In genomic region chr12:55718020-55718419, GRCh38 we compare ENCODE assay signal across 6 cellular contexts. TPM values are rescaled to one million over a fixed set of nuclear protein-coding genes. Genes with fewer than 3 reads are reported as not detected.
DNase-seq lines count a peak whose midpoint lies in the region; ATAC-seq, FAIRE-seq and TF ChIP-seq lines count a peak whose summit lies in the region.

No MANE protein-coding gene starts in this region.

- POLR2A ChIA-PET in HEK293 (lab: Yijun Ruan, JAX) (interaction anchor here (1.0 to 2.7 kb wide), 3 partner anchors 10 to 12 kb away, joined by 3 to 17 read pairs (median 6); partner anchors contain the start of genes CD63 and ITGA7), K562 (lab: Yijun Ruan, JAX) (interaction anchor here (1.1 to 2.8 kb wide), 2 partner anchors 9 to 11 kb away, joined by 3 to 11 read pairs; partner anchors contain the start of gene CD63)

- H3K27ac ChIP-seq in HEK293 (ENCODE audit: extremely low read depth, low read depth, low read length) (no peak overlapping the region), K562 (ENCODE audit: extremely low read depth, low read depth, low read length) (0 out of 3 replicates have a peak overlapping the region, but pooled peaks have one; percentile 9), neural progenitor cell (peak overlapping the region; percentile 86)

- in situ Hi-C loops in K562 (cut with MboI) (no loop called here), G401 (cut with HindIII; ENCODE audit: low sequenced_read_pairs) (no loop called here)

- peak overlapping the region; percentile 92 for H3K4me3 Mint-ChIP-seq in neural progenitor cell

- H2AFZ ChIP-seq in K562 (ENCODE audit: low read depth, low read length) (no peak overlapping the region), neural progenitor cell (replicated peaks) (no peak overlapping the region)

- CTCF ChIA-PET in HEK293 (lab: Yijun Ruan, JAX) (interaction anchor here (0.8 to 3.0 kb wide), 3 partner anchors 13 to 20 kb away, joined by 3 to 21 read pairs (median 5); no protein-coding TSS in a partner anchor), K562 (lab: Yijun Ruan, JAX; ENCODE audit: low intra/inter-chr PET ratio) (no interaction called here)

- ATAC-seq in K562, result no peak

- no peak for TF ChIP-seq POLR2A in K562 (conservative IDR thresholded peaks at IDR 0.05)

- H3K79me2 ChIP-seq in K562 (ENCODE audit: control insufficient read depth, insufficient read depth, low read length), result peaks cover 6% of the 10 kb centered on the region; the same call in 2 of the 3 replicates
- H3K79me2 ChIP-seq in neural progenitor cell (ENCODE audit: low read depth), result peaks cover 16% of the 10 kb centered on the region

- H3K4me3 ChIP-seq in HEK293 (ENCODE audit: low read depth, low read length) (no peak overlapping the region), K562 (no peak overlapping the region), neural progenitor cell (peak overlapping the region; percentile 88)

- peaks cover 3% of the 10 kb centered on the region for H3K36me3 Mint-ChIP-seq in neural progenitor cell

- WGBS in K562 (ENCODE audit: insufficient coverage, low coverage, missing lambda C conversion rate), result 43% methylated on average over 2 of the region's 4 CpGs

- peaks cover 6% of the 10 kb centered on the region for H3K9me3 Mint-ChIP-seq in neural progenitor cell

- H3K4me1 ChIP-seq in HEK293 (ENCODE audit: control insufficient read depth, insufficient read depth, low read length), result peaks cover 13% of the 10 kb centered on the region; the same call in 1 of the 2 replicates
- peaks cover 19 to 22% of the 10 kb centered on the region in 2 experiments; a peak in 4 of 5 replicates for H3K4me1 ChIP-seq in K562 (replicated peaks in 1 of 2; ENCODE audit: control insufficient read depth in 2 of 2, insufficient read depth in 2 of 2, low read length in 2 of 2)
- H3K4me1 ChIP-seq in neural progenitor cell, result peaks cover 31% of the 10 kb centered on the region

- H3K36me3 ChIP-seq in HEK293 (ENCODE audit: control insufficient read depth in 2 of 2, insufficient read depth in 1 of 2, low read length in 2 of 2) (peaks cover 0 to 25% of the 10 kb centered on the region in 2 experiments; a peak in 1 of 3 replicates), K562 (ENCODE audit: control insufficient read depth, insufficient read depth, low read length) (no peaks in the 10 kb centered on the region; the same call in 2 of the 3 replicates), neural progenitor cell (no peaks in the 10 kb centered on the region)

- no peak for FAIRE-seq in K562 (lab: Jason Lieb, UNC)

- no peak overlapping the region for H3K4me2 ChIP-seq in K562 (ENCODE audit: insufficient read depth, low read length)
- peak overlapping the region; percentile 79 for H3K4me2 ChIP-seq in neural progenitor cell

- intact Hi-C loops in K562 (cut with micrococcal nuclease), result no loop called here

- DNase-seq in K562 (ENCODE audit: extremely low read depth in 1 of 4, low spot score in 3 of 4) (no peak), neural progenitor cell (ENCODE audit: low spot score) (peak; percentile 77), G401 (ENCODE audit: low spot score) (no peak), DMS 273 treated with DMSO at 0.1 percent for 48 hours (lab: John Stamatoyannopoulos, UW) (no peak)
- DNase-seq in activated CD4-positive, CD25-positive, alpha-beta regulatory T cell treated with anti-CD3 and anti-CD28 coated beads, Interleukin-2, amount 50 U/mL, for 72 hours, result no peak

- no peak for TF ChIP-seq EP300 in K562 (IDR thresholded peaks at IDR 0.05; ENCODE audit: low read length)

- peak overlapping the region; percentile 97 for H3K27ac Mint-ChIP-seq in neural progenitor cell

- peaks cover 41% of the 10 kb centered on the region for H3K4me1 Mint-ChIP-seq in neural progenitor cell

- H3F3A ChIP-seq in neural progenitor cell (ENCODE audit: low read depth), result peaks cover 38% of the 10 kb centered on the region

- no TSS peak for BruUV-seq in K562 (replicated peaks; lab: Mats Ljungman, UMichigan)

- no peaks in the 10 kb centered on the region for H3K9me1 ChIP-seq in K562 (ENCODE audit: control insufficient read depth, insufficient read depth, low read length)

- TF ChIP-seq CTCF in HEK293 (tag by site-specific recombination; IDR thresholded peaks at IDR 0.05), result no peak
- no peak for TF ChIP-seq CTCF in K562 (IDR thresholded peaks at IDR 0.05 in 2 of 3, conservative IDR thresholded peaks at IDR 0.05 in 1 of 3; ENCODE audit: insufficient read depth in 2 of 3, low read depth in 1 of 3, low read length in 3 of 3)
- no peak for TF ChIP-seq CTCF in neural progenitor cell (IDR thresholded peaks at IDR 0.05)

- peaks cover 20% of the 10 kb centered on the region for H3K27me3 Mint-ChIP-seq in neural progenitor cell (ENCODE audit: insufficient read depth, low read depth)

- H3K9ac ChIP-seq in K562 (ENCODE audit: insufficient read depth in 1 of 2, low read depth in 2 of 2, low read length in 2 of 2) (peak overlapping the region in 1 of 2 experiments; percentile 31; a peak in 1 of 4 replicates), neural progenitor cell (peak overlapping the region; percentile 27)

- TF ChIP-seq RAD21 in K562 (CRISPR knock-in tag; conservative IDR thresholded peaks at IDR 0.05 in 1 of 2, IDR thresholded peaks at IDR 0.05 in 1 of 2), result no peak

- H4K20me1 ChIP-seq in K562 (replicated peaks; ENCODE audit: control insufficient read depth, insufficient read depth, low read length) (no peaks in the 10 kb centered on the region), neural progenitor cell (ENCODE audit: low read depth) (no peaks in the 10 kb centered on the region)

- H3K27me3 ChIP-seq in K562 (ENCODE audit: control insufficient read depth in 2 of 2, insufficient read depth in 2 of 2, low read length in 2 of 2) (no peaks in the 10 kb centered on the region), neural progenitor cell (no peaks in the 10 kb centered on the region)

- H3K9me3 ChIP-seq in HEK293 (ENCODE audit: control insufficient read depth, insufficient read depth, low read depth, low read length) (no peaks in the 10 kb centered on the region), K562 (replicated peaks; ENCODE audit: control insufficient read depth, insufficient read depth, low read depth, low read length) (no peaks in the 10 kb centered on the region), neural progenitor cell (ENCODE audit: low read depth) (no peaks in the 10 kb centered on the region)

RNA-seq across cellular contexts. Expression of gene RDH5, which starts 2.2 kb away (rescaled TPM):
- total RNA-seq in K562 (2011; cell fraction: chromatin; rRNA removed; ENCODE audit: low replicate concordance), result 10.5 and 25.4 TPM in 2 replicates
- 12.8 and 20.5 TPM in 2 replicates for total RNA-seq in K562 (2011; cell fraction: nucleolus; rRNA removed)
- total RNA-seq in K562 (2011; cell fraction: nucleoplasm; rRNA removed), result 12.5 and 18.9 TPM in 2 replicates
- 1.7 TPM in 1 of 2 replicates, not detected in the other for total RNA-seq in K562 (2014; rRNA removed)
- total RNA-seq in K562 (2014; rRNA removed; fragmentation: Illumina TruSeq; extraction: Trizol), result 1.1 and 1.5 TPM in 2 replicates
- 0.60 and 2.0 TPM in 2 replicates for total RNA-seq in K562 (2015; rRNA removed; fragmentation: Illumina TruSeq; extraction: Trizol)
- 1.0 and 1.5 TPM in 2 replicates for total RNA-seq in K562 (2021)
- polyA plus RNA-seq in K562 (2011; rRNA removed), result 1.6 TPM in 2 replicates
- 0.56 and 0.92 TPM in 2 replicates for polyA plus RNA-seq in K562 (2011; cell fraction: cytosol; rRNA removed)
- 5.6 and 6.6 TPM in 2 replicates for polyA plus RNA-seq in K562 (2011; cell fraction: nucleus; rRNA removed)
- polyA plus RNA-seq in K562 (2012), result 0.52 and 2.5 TPM in 2 replicates
- polyA plus RNA-seq in K562 (2014; fragmentation: Illumina TruSeq; extraction: Trizol), result 0.21 and 0.28 TPM in 2 replicates
- under 1 TPM; 0.41 to 0.46 TPM for polyA plus RNA-seq in K562 (2014; fragmentation: Nextera tagmentation; extraction: Ambion mirVana)
- polyA plus RNA-seq in K562 (2014; rRNA removed), result 0.62 and 1.2 TPM in 2 replicates
- 2.8 and 4.0 TPM in 2 replicates for polyA minus RNA-seq in K562 (2011; rRNA and poly(A)+ RNA removed)
- polyA minus RNA-seq in K562 (2011; cell fraction: cytosol; rRNA and poly(A)+ RNA removed), result 1.1 TPM in 1 of 2 replicates, not detected in the other
- polyA minus RNA-seq in K562 (2011; cell fraction: nucleus; rRNA and poly(A)+ RNA removed), result 5.1 and 6.1 TPM in 2 replicates
- 3.0 and 14.6 TPM in 2 replicates for total RNA-seq in neural progenitor cell (ENCODE audit: low replicate concordance)
- total RNA-seq in G401 (2014; rRNA removed; shearing (Covaris generic)), result 2.5 and 4.3 TPM in 2 replicates

RNA-seq across cellular contexts. Expression of gene BLOC1S1, which starts 2.2 kb away (rescaled TPM):
- total RNA-seq in K562 (2011; cell fraction: chromatin; rRNA removed; ENCODE audit: low replicate concordance), result 9.0 and 26.9 TPM in 2 replicates
- 23.7 and 30.0 TPM in 2 replicates for total RNA-seq in K562 (2011; cell fraction: nucleolus; rRNA removed)
- total RNA-seq in K562 (2011; cell fraction: nucleoplasm; rRNA removed), result 23.8 and 24.1 TPM in 2 replicates
- total RNA-seq in K562 (2014; rRNA removed) (124 and 125 TPM in 2 replicates), K562 (2014; rRNA removed; fragmentation: Illumina TruSeq; extraction: Trizol) (52.1 and 75.2 TPM in 2 replicates), K562 (2015; rRNA removed; fragmentation: Illumina TruSeq; extraction: Trizol) (82.9 and 84.6 TPM in 2 replicates), K562 (2021) (81.8 and 83.5 TPM in 2 replicates), neural progenitor cell (ENCODE audit: low replicate concordance) (48.1 and 92.5 TPM in 2 replicates)
- polyA plus RNA-seq in K562 (2011; rRNA removed) (86.4 and 95.8 TPM in 2 replicates), K562 (2014; fragmentation: Illumina TruSeq; extraction: Trizol) (98.8 and 108 TPM in 2 replicates), K562 (2014; fragmentation: Nextera tagmentation; extraction: Ambion mirVana) (100 to 1,000 TPM; 122 to 139 TPM), K562 (2014; rRNA removed) (134 and 161 TPM in 2 replicates)
- 120 and 170 TPM in 2 replicates for polyA plus RNA-seq in K562 (2011; cell fraction: cytosol; rRNA removed)
- 46.8 and 53.7 TPM in 2 replicates for polyA plus RNA-seq in K562 (2011; cell fraction: nucleus; rRNA removed)
- polyA plus RNA-seq in K562 (2012), result 100 and 125 TPM in 2 replicates
- 34.1 and 43.5 TPM in 2 replicates for polyA minus RNA-seq in K562 (2011; rRNA and poly(A)+ RNA removed)
- polyA minus RNA-seq in K562 (2011; cell fraction: cytosol; rRNA and poly(A)+ RNA removed), result 22.0 and 22.4 TPM in 2 replicates
- polyA minus RNA-seq in K562 (2011; cell fraction: nucleus; rRNA and poly(A)+ RNA removed), result 9.7 and 9.8 TPM in 2 replicates
- total RNA-seq in G401 (2014; rRNA removed; shearing (Covaris generic)), result 60.2 and 73.7 TPM in 2 replicates

RNA-seq across cellular contexts. Expression of gene ITGA7, which starts 10.3 kb away (rescaled TPM):
- total RNA-seq in K562 (2011; cell fraction: chromatin; rRNA removed; ENCODE audit: low replicate concordance), result 5.3 and 10.3 TPM in 2 replicates
- 6.2 and 6.7 TPM in 2 replicates for total RNA-seq in K562 (2011; cell fraction: nucleolus; rRNA removed)
- total RNA-seq in K562 (2011; cell fraction: nucleoplasm; rRNA removed), result 7.4 and 7.6 TPM in 2 replicates
- total RNA-seq in K562 (2014; rRNA removed), result 0.18 and 0.57 TPM in 2 replicates
- total RNA-seq in K562 (2014; rRNA removed; fragmentation: Illumina TruSeq; extraction: Trizol), result 0.41 and 0.55 TPM in 2 replicates
- total RNA-seq in K562 (2015; rRNA removed; fragmentation: Illumina TruSeq; extraction: Trizol), result 0.53 and 0.58 TPM in 2 replicates
- total RNA-seq in K562 (2021), result 1.9 and 2.3 TPM in 2 replicates
- 0.67 and 1.6 TPM in 2 replicates for polyA plus RNA-seq in K562 (2011; rRNA removed)
- 0.89 and 0.93 TPM in 2 replicates for polyA plus RNA-seq in K562 (2011; cell fraction: cytosol; rRNA removed)
- 12.9 and 17.7 TPM in 2 replicates for polyA plus RNA-seq in K562 (2011; cell fraction: nucleus; rRNA removed)
- 1.0 and 2.6 TPM in 2 replicates for polyA plus RNA-seq in K562 (2012)
- polyA plus RNA-seq in K562 (2014; fragmentation: Illumina TruSeq; extraction: Trizol), result 1.1 and 1.4 TPM in 2 replicates
- polyA plus RNA-seq in K562 (2014; fragmentation: Nextera tagmentation; extraction: Ambion mirVana), result under 1 TPM in 1 of 2 experiments, not detected in 1; 0.11 TPM
- polyA plus RNA-seq in K562 (2014; rRNA removed), result 0.54 and 0.96 TPM in 2 replicates
- polyA minus RNA-seq in K562 (2011; rRNA and poly(A)+ RNA removed), result 0.46 and 0.57 TPM in 2 replicates
- not detected in 2 replicates for polyA minus RNA-seq in K562 (2011; cell fraction: cytosol; rRNA and poly(A)+ RNA removed)
- polyA minus RNA-seq in K562 (2011; cell fraction: nucleus; rRNA and poly(A)+ RNA removed), result 1.6 and 2.3 TPM in 2 replicates
- 43.4 and 75.2 TPM in 2 replicates for total RNA-seq in neural progenitor cell (ENCODE audit: low replicate concordance)
- 0.58 and 3.0 TPM in 2 replicates for total RNA-seq in G401 (2014; rRNA removed; shearing (Covaris generic))

RNA-seq across cellular contexts. Expression of gene CD63, which starts 10.8 kb away (rescaled TPM):
- 272 and 331 TPM in 2 replicates for total RNA-seq in K562 (2011; cell fraction: chromatin; rRNA removed; ENCODE audit: low replicate concordance)
- 598 and 672 TPM in 2 replicates for total RNA-seq in K562 (2011; cell fraction: nucleolus; rRNA removed)
- 455 and 604 TPM in 2 replicates for total RNA-seq in K562 (2011; cell fraction: nucleoplasm; rRNA removed)
- total RNA-seq in K562 (2014; rRNA removed) (425 and 433 TPM in 2 replicates), K562 (2014; rRNA removed; fragmentation: Illumina TruSeq; extraction: Trizol) (411 and 413 TPM in 2 replicates), K562 (2015; rRNA removed; fragmentation: Illumina TruSeq; extraction: Trizol) (706 and 735 TPM in 2 replicates), K562 (2021) (412 and 416 TPM in 2 replicates), neural progenitor cell (ENCODE audit: low replicate concordance) (257 and 305 TPM in 2 replicates)
- polyA plus RNA-seq in K562 (2011; rRNA removed) (219 and 313 TPM in 2 replicates), K562 (2014; fragmentation: Illumina TruSeq; extraction: Trizol) (408 and 431 TPM in 2 replicates), K562 (2014; fragmentation: Nextera tagmentation; extraction: Ambion mirVana) (100 to 1,000 TPM; 531 to 576 TPM), K562 (2014; rRNA removed) (501 and 655 TPM in 2 replicates)
- 416 and 450 TPM in 2 replicates for polyA plus RNA-seq in K562 (2011; cell fraction: cytosol; rRNA removed)
- 74.3 and 108 TPM in 2 replicates for polyA plus RNA-seq in K562 (2011; cell fraction: nucleus; rRNA removed)
- 824 and 1,019 TPM in 2 replicates for polyA plus RNA-seq in K562 (2012)
- 261 and 331 TPM in 2 replicates for polyA minus RNA-seq in K562 (2011; rRNA and poly(A)+ RNA removed)
- polyA minus RNA-seq in K562 (2011; cell fraction: cytosol; rRNA and poly(A)+ RNA removed), result 98.5 and 116 TPM in 2 replicates
- 19.3 and 46.9 TPM in 2 replicates for polyA minus RNA-seq in K562 (2011; cell fraction: nucleus; rRNA and poly(A)+ RNA removed)
- total RNA-seq in G401 (2014; rRNA removed; shearing (Covaris generic)), result 897 and 1,131 TPM in 2 replicates

RNA-seq across cellular contexts. Expression of gene GDF11, which starts 24.9 kb away (rescaled TPM):
- total RNA-seq in K562 (2011; cell fraction: chromatin; rRNA removed; ENCODE audit: low replicate concordance), result 9.2 and 9.9 TPM in 2 replicates
- total RNA-seq in K562 (2011; cell fraction: nucleolus; rRNA removed), result 5.4 and 6.5 TPM in 2 replicates
- 6.2 and 7.9 TPM in 2 replicates for total RNA-seq in K562 (2011; cell fraction: nucleoplasm; rRNA removed)
- total RNA-seq in K562 (2014; rRNA removed) (2.4 and 6.5 TPM in 2 replicates), K562 (2014; rRNA removed; fragmentation: Illumina TruSeq; extraction: Trizol) (4.3 and 4.7 TPM in 2 replicates), K562 (2015; rRNA removed; fragmentation: Illumina TruSeq; extraction: Trizol) (4.9 and 5.2 TPM in 2 replicates), K562 (2021) (15.7 and 19.9 TPM in 2 replicates), neural progenitor cell (ENCODE audit: low replicate concordance) (9.1 and 21.9 TPM in 2 replicates)
- polyA plus RNA-seq in K562 (2011; rRNA removed) (4.2 and 4.8 TPM in 2 replicates), K562 (2014; fragmentation: Illumina TruSeq; extraction: Trizol) (10.3 and 10.5 TPM in 2 replicates), K562 (2014; fragmentation: Nextera tagmentation; extraction: Ambion mirVana) (1 to 10 TPM; 1.4 to 1.6 TPM), K562 (2014; rRNA removed) (9.7 and 14.2 TPM in 2 replicates)
- 4.7 and 10.2 TPM in 2 replicates for polyA plus RNA-seq in K562 (2011; cell fraction: cytosol; rRNA removed)
- polyA plus RNA-seq in K562 (2011; cell fraction: nucleus; rRNA removed), result 4.3 and 9.6 TPM in 2 replicates
- 11.4 and 16.1 TPM in 2 replicates for polyA plus RNA-seq in K562 (2012)
- polyA minus RNA-seq in K562 (2011; rRNA and poly(A)+ RNA removed), result 2.9 and 3.7 TPM in 2 replicates
- 5.1 and 5.4 TPM in 2 replicates for polyA minus RNA-seq in K562 (2011; cell fraction: cytosol; rRNA and poly(A)+ RNA removed)
- 2.7 and 4.2 TPM in 2 replicates for polyA minus RNA-seq in K562 (2011; cell fraction: nucleus; rRNA and poly(A)+ RNA removed)
- total RNA-seq in G401 (2014; rRNA removed; shearing (Covaris generic)), result 16.2 and 29.2 TPM in 2 replicates

Comparison
In these comparisons a context has a peak if more than half of its experiments do, and no peak if none do; other contexts are left out.
1. Of the 44 proteins assayed by ChIP-seq in both K562 and HEK293: peak only in K562: none; only in HEK293: ZNF398; in both: none; in neither: 43.